ENCODE assay signal across 8 cellular contexts in the genomic region with DNA sequence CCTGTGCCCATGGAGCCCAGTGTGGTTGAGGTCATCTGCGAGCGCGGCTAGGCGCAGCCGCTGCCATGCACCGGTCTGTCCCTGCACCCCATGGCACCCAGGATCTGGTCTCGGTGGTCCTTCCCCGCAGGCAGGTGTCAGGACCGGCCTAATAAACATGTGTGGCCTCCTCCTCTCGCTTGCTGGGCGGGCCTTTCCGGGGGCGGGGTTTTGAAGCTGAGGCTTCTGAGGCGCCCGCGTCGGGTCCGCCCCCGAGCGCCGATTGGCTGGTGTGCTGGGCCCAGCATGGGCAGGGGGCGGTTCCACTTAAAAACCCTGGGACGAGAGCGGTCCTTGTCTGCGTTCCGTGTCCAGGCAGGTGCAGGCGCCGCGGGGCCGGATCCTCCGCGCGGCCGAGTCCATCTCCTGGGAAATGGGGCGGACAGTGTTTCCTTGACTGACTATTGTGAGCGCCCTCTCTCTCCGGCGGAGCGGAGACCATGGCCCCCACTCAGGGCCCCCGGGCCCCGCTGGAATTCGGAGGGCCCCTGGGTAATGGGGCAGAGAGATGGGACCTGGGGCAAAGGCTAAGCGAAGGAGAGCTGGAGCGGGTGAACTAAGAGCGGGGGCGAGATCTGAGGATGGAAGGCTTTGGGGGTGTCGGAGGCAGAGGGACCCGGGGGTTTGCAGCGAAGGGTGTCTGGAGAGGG. TPM values are rescaled to one million over a fixed set of nuclear protein-coding genes. Genes with fewer than 3 reads are reported as not detected.
A peak's percentile ranks its signal among the peaks of the same experiment; 100 is the strongest.
DNase-seq lines count a peak whose midpoint lies in the region; ATAC-seq and TF ChIP-seq lines count a peak whose summit lies in the region.

A gene (plus strand): TSS at position 336 of the 689 bp plus-strand sequence. CDS start 144 bp downstream, at position 480.

- H3K4me1 ChIP-seq in prostate gland (replicated peaks), result peaks cover 18% of the 10 kb centered on the region
- peaks cover 37% of the 10 kb centered on the region for H3K4me1 ChIP-seq in upper lobe of right lung

- H3K27ac ChIP-seq in prostate gland (peak within 1 kb of the TSS; percentile 76 to 80), upper lobe of right lung (peak within 1 kb of the TSS; percentile 58)

- ATAC-seq in HG02678 (IDR thresholded peaks at IDR 0.05; ENCODE audit: unreplicated experiment) (peak; percentile 77), left cardiac atrium (peak; percentile 89 to 93), upper lobe of right lung (peak; percentile 89)

- WGBS in prostate gland, result 11% methylated on average over 46 of the region's 49 CpGs

- H3K9me3 ChIP-seq in prostate gland, result no peaks in the 10 kb centered on the region
- no peaks in the 10 kb centered on the region for H3K9me3 ChIP-seq in upper lobe of right lung

- no peaks in the 10 kb centered on the region for H3K36me3 ChIP-seq in prostate gland
- H3K36me3 ChIP-seq in upper lobe of right lung, result peaks cover 25% of the 10 kb centered on the region

- intact Hi-C loops in left cardiac atrium (cut with DNase I) (no loop called here), prostate gland (cut with DNase I) (loop anchor here (10.0 kb wide), 2 partner anchors 197 to 257 kb away; a partner anchor contains a TSS), upper lobe of right lung (cut with DNase I) (no loop called here)

- peak; percentile 75 for DNase-seq in GM04504 (ENCODE audit: low read depth)
- peak; percentile 75 for DNase-seq in NCI-H1694 treated with DMSO at 0.1 percent for 48 hours (lab: John Stamatoyannopoulos, UW)
- peak; percentile 86 to 96 (median 91) for DNase-seq in T-helper 2 cell
- peak; percentile 36 to 98 (median 94) for DNase-seq in amygdala (lab: John Stamatoyannopoulos, UW)
- DNase-seq in left cardiac atrium, result peak; percentile 98
- peak; percentile 97 for DNase-seq in prostate gland (ENCODE audit: low spot score)
- peak; percentile 98 for DNase-seq in upper lobe of right lung

- H3K4me3 ChIP-seq in prostate gland (peak within 1 kb of the TSS; percentile 42 to 51), upper lobe of right lung (peak within 1 kb of the TSS; percentile 61)

- H3K27me3 ChIP-seq in prostate gland (replicated peaks; ENCODE audit: insufficient read depth) (no peaks in the 10 kb centered on the region), upper lobe of right lung (no peaks in the 10 kb centered on the region)

- TF ChIP-seq CTCF in prostate gland (IDR thresholded peaks at IDR 0.05) (peak in 1 of 4 experiments; percentile 12), upper lobe of right lung (IDR thresholded peaks at IDR 0.05) (no peak)

- TF ChIP-seq POLR2A in prostate gland (IDR thresholded peaks at IDR 0.05), result peak; percentile 94

RNA-seq across cellular contexts. Expression of the gene that starts here (rescaled TPM):
- total RNA-seq in left cardiac atrium, result 10 to 100 TPM; 50.0 to 53.2 TPM
- 100 to 1,000 TPM in 1 of 2 donors, 10 to 100 TPM in 1; 73.9 to 185 TPM for total RNA-seq in prostate gland
- 39.0 TPM for total RNA-seq in upper lobe of right lung

Comparison
In these comparisons a context has a peak if more than half of its experiments do, and no peak if none do; other contexts are left out.
1. Peak in every context shown above with its lines: DNase-seq, ATAC-seq, H3K4me3 ChIP-seq and H3K27ac ChIP-seq.